Comparison of ENCODE assay signal across 11 cellular contexts in the genomic region with DNA sequence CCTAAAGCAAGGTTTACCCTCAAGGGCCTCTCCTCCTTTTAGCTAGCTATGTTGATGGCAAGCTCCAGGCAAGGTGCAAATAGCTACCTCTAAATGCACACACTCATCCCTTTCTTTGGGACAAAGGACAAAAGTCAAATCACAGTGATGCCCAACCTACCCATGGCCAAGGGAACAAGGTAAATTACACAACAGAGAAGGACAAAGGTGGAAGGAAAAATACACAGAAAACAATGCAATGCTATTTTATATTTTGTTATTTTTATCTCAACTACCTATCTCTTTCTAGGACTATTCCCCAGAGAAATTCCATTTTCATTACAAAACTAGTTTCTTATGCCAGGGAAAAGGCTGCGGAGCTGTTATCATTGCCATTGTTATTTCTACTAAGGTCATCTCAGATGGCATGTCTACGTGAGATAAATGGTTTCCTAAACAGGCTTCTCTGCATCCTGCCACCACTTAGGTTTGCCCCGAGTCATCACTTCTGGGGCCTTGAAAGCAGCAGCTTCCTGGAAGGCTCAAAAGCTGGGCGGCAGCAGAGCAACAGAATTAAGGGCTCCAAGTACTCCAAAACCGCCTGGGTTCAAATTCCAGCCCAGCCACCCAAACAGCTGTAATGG. TPM values are rescaled to one million over a fixed set of nuclear protein-coding genes. Genes with fewer than 3 reads are reported as not detected.
DNase-seq lines count a peak whose midpoint lies in the region; ATAC-seq, FAIRE-seq and TF ChIP-seq lines count a peak whose summit lies in the region.
"Had no signal": no experiment of that assay in that cellular context is flagged by ENCODE, and none has a peak within 500 bp of the region (broad histone marks: within the 10 kb centered on the region; RNA-seq: fewer than 3 reads in every experiment).

No MANE protein-coding gene starts in this region.

- H3K9me3 ChIP-seq in stomach, result no peaks in the 10 kb centered on the region

- no peak overlapping the region for H3K4me3 ChIP-seq in stomach

- CTCF ChIA-PET in T-cell (lab: Charles Lee), result interaction anchor here (0.7 to 2.8 kb wide), 2 partner anchors 19 kb away, joined by 4 to 10 read pairs; no protein-coding TSS in a partner anchor

- WGBS in stomach, 5 donors, result 51 to 67% (median 63%) methylated on average over 5 of the region's 5 CpGs

- H3K27ac Mint-ChIP-seq in T-cell (peak overlapping the region; percentile 94 to 97), nephron (peak overlapping the region; percentile 54 to 87 (median 74)), mesothelial cell of epicardium (no peak overlapping the region)
- peak overlapping the region; percentile 99 for H3K27ac Mint-ChIP-seq in activated naive CD8-positive, alpha-beta T cell treated with anti-CD3 and anti-CD28 coated beads, Interleukin-2, amount 50 U/mL, for 24 hours

- no peak for TF ChIP-seq EP300 in stomach (IDR thresholded peaks at IDR 0.05)

- H3K4me1 Mint-ChIP-seq in T-cell (peaks cover 63 to 73% (median 72%) of the 10 kb centered on the region in 3 donors), nephron (peaks cover 50% of the 10 kb centered on the region), mesothelial cell of epicardium (peaks cover 3% of the 10 kb centered on the region)
- peaks cover 74% of the 10 kb centered on the region for H3K4me1 Mint-ChIP-seq in activated naive CD8-positive, alpha-beta T cell treated with anti-CD3 and anti-CD28 coated beads, Interleukin-2, amount 50 U/mL, for 24 hours

- POLR2A ChIA-PET in T-cell (lab: Charles Lee), result interaction anchor here in 1 of 2 donors (0.9 kb wide), 1 partner anchor 12 kb away, joined by 4 read pairs; no protein-coding TSS in a partner anchor

- peaks cover 0 to 65% (median 32%) of the 10 kb centered on the region in 4 donors for H3K4me1 ChIP-seq in stomach

- H3K4me3 Mint-ChIP-seq in T-cell (peak overlapping the region; percentile 39 to 58 (median 57)), nephron (no peak overlapping the region), mesothelial cell of epicardium (no peak overlapping the region)
- H3K4me3 Mint-ChIP-seq in activated naive CD8-positive, alpha-beta T cell treated with anti-CD3 and anti-CD28 coated beads, Interleukin-2, amount 50 U/mL, for 24 hours, result no peak overlapping the region

- no peaks in the 10 kb centered on the region for H3K27me3 ChIP-seq in stomach

- DNase-seq in D721Med (ENCODE audit: insufficient read length, low spot score) (no peak), T-cell (peak in 25 of 34 experiments; percentile 14 to 55 (median 30)), NCI-H526 (lab: John Stamatoyannopoulos, UW) (no peak), mesothelial cell of epicardium (ENCODE audit: low spot score in 2 of 2, unreplicated experiment in 2 of 2) (no peak), stomach (no peak)
- DNase-seq in activated naive CD8-positive, alpha-beta T cell treated with anti-CD3 and anti-CD28 coated beads, Interleukin-2, amount 50 U/mL, for 24 hours, result no peak
- DNase-seq: DMS 273 treated with DMSO at 0.1 percent for 48 hours, NCI-H446, RPMI8226 had no signal

- TF ChIP-seq POLR2A in stomach (IDR thresholded peaks at IDR 0.05), result no peak

- peak; percentile 66 to 80 (median 74) for ATAC-seq in T-cell (replicated peaks in 1 of 4)
- no peak for ATAC-seq in activated naive CD8-positive, alpha-beta T cell treated with anti-CD3 and anti-CD28 coated beads, Interleukin-2, amount 50 U/mL, for 24 hours
- no peak for ATAC-seq in HG02642 (IDR thresholded peaks at IDR 0.05; ENCODE audit: poor library complexity, unreplicated experiment)

- intact Hi-C loops in stomach (cut with DNase I; ENCODE audit: low total_unique reads), result no loop called here

- H3K27me3 Mint-ChIP-seq in T-cell, result no peaks in the 10 kb centered on the region
- no peaks in the 10 kb centered on the region for H3K27me3 Mint-ChIP-seq in activated naive CD8-positive, alpha-beta T cell treated with anti-CD3 and anti-CD28 coated beads, Interleukin-2, amount 50 U/mL, for 24 hours
- H3K27me3 Mint-ChIP-seq in nephron (ENCODE audit: low read depth), result no peaks in the 10 kb centered on the region
- no peaks in the 10 kb centered on the region for H3K27me3 Mint-ChIP-seq in mesothelial cell of epicardium (ENCODE audit: low read depth)

- peak; percentile 94 for FAIRE-seq in D721Med (lab: Jason Lieb, UNC)

- no peaks in the 10 kb centered on the region for H3K36me3 ChIP-seq in stomach

- H3K9me3 Mint-ChIP-seq in T-cell (no peaks in the 10 kb centered on the region), nephron (no peaks in the 10 kb centered on the region), mesothelial cell of epicardium (no peaks in the 10 kb centered on the region)
- H3K9me3 Mint-ChIP-seq in activated naive CD8-positive, alpha-beta T cell treated with anti-CD3 and anti-CD28 coated beads, Interleukin-2, amount 50 U/mL, for 24 hours, result no peaks in the 10 kb centered on the region

- peak overlapping the region in 2 of 5 donors; percentile 33 to 36 for H3K27ac ChIP-seq in stomach

- TF ChIP-seq CTCF in D721Med (IDR thresholded peaks at IDR 0.05; ENCODE audit: insufficient read depth, missing control alignments) (no peak), nephron (IDR thresholded peaks at IDR 0.05; ENCODE audit: unreplicated experiment in 3 of 3) (no peak), mesothelial cell of epicardium (IDR thresholded peaks at IDR 0.05; ENCODE audit: unreplicated experiment) (no peak), stomach (IDR thresholded peaks at IDR 0.05) (no peak)

- H3K36me3 Mint-ChIP-seq in T-cell, result peaks cover 60% of the 10 kb centered on the region
- peaks cover 62% of the 10 kb centered on the region for H3K36me3 Mint-ChIP-seq in activated naive CD8-positive, alpha-beta T cell treated with anti-CD3 and anti-CD28 coated beads, Interleukin-2, amount 50 U/mL, for 24 hours (ENCODE audit: low read depth)
- peaks cover 7% of the 10 kb centered on the region for H3K36me3 Mint-ChIP-seq in nephron (ENCODE audit: low read depth)
- peaks cover 4% of the 10 kb centered on the region for H3K36me3 Mint-ChIP-seq in mesothelial cell of epicardium

RNA-seq across cellular contexts. Expression of a gene that starts 21.1 kb away (rescaled TPM):
- total RNA-seq in T-cell (100 to 1,000 TPM; 113 to 201 (median 123) TPM), mesothelial cell of epicardium (8.4 to 9.3 TPM (median 8.5 TPM) in 3 replicates), stomach (10 to 100 TPM in 3 of 5 donors, 1 to 10 TPM in 2; 3.5 to 53.9 (median 12.1) TPM)
- 1 to 10 TPM; 1.5 to 3.7 (median 1.5) TPM for polyA plus RNA-seq in stomach

Comparison
In these comparisons a context has a peak if more than half of its experiments do, and no peak if none do; other contexts are left out.
1. DNase-seq: peak in T-cell (25 of 34); none in D721Med (single experiment), activated naive CD8-positive, alpha-beta T cell treated with anti-CD3 and anti-CD28 coated beads, Interleukin-2, amount 50 U/mL, for 24 hours (single experiment), NCI-H526 (0 of 2), mesothelial cell of epicardium (0 of 2) and stomach (single experiment).
2. ATAC-seq: peak in T-cell (4 of 4); none in activated naive CD8-positive, alpha-beta T cell treated with anti-CD3 and anti-CD28 coated beads, Interleukin-2, amount 50 U/mL, for 24 hours (single experiment) and HG02642 (single experiment).
3. H3K4me3 Mint-ChIP-seq: peak in T-cell (3 of 3); none in activated naive CD8-positive, alpha-beta T cell treated with anti-CD3 and anti-CD28 coated beads, Interleukin-2, amount 50 U/mL, for 24 hours (single experiment), nephron (0 of 3) and mesothelial cell of epicardium (single experiment).